ENCODE assay signal across 24 cellular contexts in genomic region chr11:78066471-78066870, GRCh38.
"Had no signal": no experiment of that assay in that cellular context is flagged by ENCODE, and none has a peak within 500 bp of the region (broad histone marks: within the 10 kb centered on the region; RNA-seq: fewer than 3 reads in every experiment).

No MANE protein-coding gene starts in this region.

- H3K9me3 ChIP-seq: left ventricle myocardium inferior, pancreas, psoas muscle, sigmoid colon, thoracic aorta, transverse colon had no signal

- H3K27ac ChIP-seq: coronary artery, hepatocyte, left ventricle myocardium inferior, pancreas, sigmoid colon, thoracic aorta, transverse colon had no signal

- H3K27me3 ChIP-seq: hepatocyte, pancreas, sigmoid colon, transverse colon had no signal

- DNase-seq: effector CD8-positive, alpha-beta T cell; foreskin melanocyte; head of caudate nucleus; left cardiac atrium; left ventricle myocardium inferior; mesenchymal stem cell; midbrain; occipital lobe; pancreas; psoas muscle; retina; sigmoid colon; stimulated activated CD4-positive, alpha-beta T cell treated with anti-CD3 and anti-CD28 coated beads, Interleukin-2, amount 100 ng/mL, for 24 hours; stimulated activated CD4-positive, alpha-beta T cell treated with anti-CD3 and anti-CD28 coated beads, Interleukin-4, amount 100 ng/mL, for 4 hours; stimulated activated naive B cell treated with anti-CD40 and anti-IgM and Interleukin-4, amounts not matched to agents 10 μg/mL and 1 μg/mL and 100 μg/mL, for 72 hours; stimulated activated naive CD8-positive, alpha-beta T cell treated with anti-CD3 and anti-CD28 coated beads, Interleukin-15, amount 100 ng/mL, for 72 hours; substantia nigra; transverse colon had no signal

- H3K4me3 ChIP-seq: coronary artery, hepatocyte, left ventricle myocardium inferior, lung, pancreas, psoas muscle, sigmoid colon, skin epidermis, thoracic aorta, transverse colon had no signal

- ATAC-seq: left cardiac atrium; natural killer cell treated with Interleukin-12 subunit alpha and Interleukin-12 subunit beta and Interleukin-15 and Interleukin-18, amount 100 ng/mL, for 72 hours; pancreas; psoas muscle; stimulated activated naive B cell treated with anti-CD40 and anti-IgM and Interleukin-4, amounts not matched to agents 10 μg/mL and 1 μg/mL and 100 μg/mL, for 72 hours; stimulated activated naive CD8-positive, alpha-beta T cell treated with anti-CD3 and anti-CD28 coated beads, Interleukin-15, amount 100 ng/mL, for 72 hours had no signal
